22 cellular contexts compared by ENCODE assay signal in the genomic region with DNA sequence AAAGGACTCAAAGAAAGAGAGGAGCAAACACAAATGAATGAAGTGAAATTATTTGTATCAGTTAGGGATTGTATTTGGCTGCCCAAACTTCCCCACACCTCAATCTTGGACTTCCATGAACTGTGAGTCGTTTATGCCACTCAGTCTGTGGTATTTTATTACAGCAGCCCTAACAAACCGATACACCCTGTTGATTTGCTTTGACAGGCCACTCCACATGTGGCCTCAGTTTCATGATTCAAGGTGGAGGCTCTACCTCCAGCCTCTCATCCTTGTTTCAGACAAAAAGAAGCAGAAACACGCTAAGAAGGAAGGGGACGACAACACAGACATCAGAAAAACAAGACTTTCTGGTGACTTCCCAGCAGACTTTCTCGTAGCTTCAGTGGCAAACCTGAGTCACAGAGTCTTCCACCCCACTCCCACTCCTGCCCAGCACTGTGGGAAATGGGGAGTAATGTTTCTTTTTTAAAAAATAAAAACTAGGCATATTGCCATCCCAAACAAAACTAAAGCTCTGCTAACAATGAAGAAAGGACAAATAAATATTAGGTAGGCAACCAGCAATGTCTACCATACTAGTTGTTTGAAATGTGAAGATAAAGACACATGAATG. TPM values are rescaled to one million over a fixed set of nuclear protein-coding genes. Genes with fewer than 3 reads are reported as not detected.
A peak's percentile ranks its signal among the peaks of the same experiment; 100 is the strongest.
DNase-seq lines count a peak whose midpoint lies in the region; ATAC-seq, FAIRE-seq and TF ChIP-seq lines count a peak whose summit lies in the region.
"Had no signal": no experiment of that assay in that cellular context is flagged by ENCODE, and none has a peak within 500 bp of the region (broad histone marks: within the 10 kb centered on the region; RNA-seq: fewer than 3 reads in every experiment).

No MANE protein-coding gene starts in this region.

- H3K27me3 Mint-ChIP-seq in activated T-cell treated with anti-CD3 and anti-CD28 coated beads, Interleukin-2, amount 50 U/mL, for 24 hours = peaks cover 18% of the 10 kb centered on the region
- peaks cover 9% of the 10 kb centered on the region for H3K27me3 Mint-ChIP-seq in activated T-cell treated with anti-CD3 and anti-CD28 coated beads, Interleukin-2, amount 50 U/mL, for 4 hours (ENCODE audit: low read depth)
- H3K27me3 Mint-ChIP-seq in CD8-positive, alpha-beta memory T cell = peaks cover 2 to 8% of the 10 kb centered on the region in 2 donors

- 85% methylated on average over 5 of the region's 5 CpGs for WGBS in esophagus muscularis mucosa

- H3K27ac Mint-ChIP-seq in activated T-cell treated with anti-CD3 and anti-CD28 coated beads, Interleukin-2, amount 50 U/mL, for 24 hours = peak overlapping the region; percentile 45
- no peak overlapping the region for H3K27ac Mint-ChIP-seq in CD8-positive, alpha-beta memory T cell
- H3K27ac Mint-ChIP-seq: H9, HFFc6 had no signal

- CTCF ChIA-PET in CD8-positive, alpha-beta memory T cell (lab: Charles Lee) = no interaction called here

- intact Hi-C loops in esophagus muscularis mucosa (cut with DNase I) = no loop called here

- H3K9me3 Mint-ChIP-seq in activated T-cell treated with anti-CD3 and anti-CD28 coated beads, Interleukin-2, amount 50 U/mL, for 24 hours = no peaks in the 10 kb centered on the region
- no peaks in the 10 kb centered on the region for H3K9me3 Mint-ChIP-seq in activated T-cell treated with anti-CD3 and anti-CD28 coated beads, Interleukin-2, amount 50 U/mL, for 4 hours
- H3K9me3 Mint-ChIP-seq in CD8-positive, alpha-beta memory T cell = no peaks in the 10 kb centered on the region
- H3K9me3 Mint-ChIP-seq: H9, HFFc6 had no signal

- POLR2A ChIA-PET in CD8-positive, alpha-beta memory T cell (lab: Charles Lee) = no interaction called here

- peak; percentile 60 for FAIRE-seq in H54 (lab: Jason Lieb, UNC)
- FAIRE-seq: A549, GM19239, RCC 7860 had no signal

- no peaks in the 10 kb centered on the region for H3K79me2 ChIP-seq in ACC112 (ENCODE audit: control insufficient read depth, insufficient read depth, low read length, unreplicated experiment)

- H3K4me3 Mint-ChIP-seq in activated T-cell treated with anti-CD3 and anti-CD28 coated beads, Interleukin-2, amount 50 U/mL, for 24 hours = no peak overlapping the region
- no peak overlapping the region for H3K4me3 Mint-ChIP-seq in activated T-cell treated with anti-CD3 and anti-CD28 coated beads, Interleukin-2, amount 50 U/mL, for 4 hours
- no peak overlapping the region for H3K4me3 Mint-ChIP-seq in CD8-positive, alpha-beta memory T cell
- H3K4me3 Mint-ChIP-seq: H9, HFFc6 had no signal

- H3K4me3 ChIP-seq in ACC112 (ENCODE audit: low read depth, low read length) = no peak overlapping the region
- H3K4me3 ChIP-seq in fibroblast of pulmonary artery (replicated peaks; ENCODE audit: low read depth, low read length) = no peak overlapping the region
- H3K4me3 ChIP-seq in CD8-positive, alpha-beta memory T cell (ENCODE audit: low read length) = no peak overlapping the region
- no peak overlapping the region for H3K4me3 ChIP-seq in esophagus muscularis mucosa
- H3K4me3 ChIP-seq: A549 had no signal

- DNase-seq in activated T-cell treated with anti-CD3 and anti-CD28 coated beads, Interleukin-2, amount 50 U/mL, for 24 hours = no peak
- DNase-seq in activated T-cell treated with anti-CD3 and anti-CD28 coated beads, Interleukin-2, amount 50 U/mL, for 4 hours = no peak
- no peak for DNase-seq in H54 (ENCODE audit: insufficient read length, low spot score)
- peak; percentile 33 for DNase-seq in fibroblast of pulmonary artery (ENCODE audit: low read depth)
- no peak for DNase-seq in NCI-H1694 (lab: John Stamatoyannopoulos, UW)
- no peak for DNase-seq in CD8-positive, alpha-beta memory T cell
- DNase-seq in esophagus muscularis mucosa (ENCODE audit: extremely low spot score) = no peak
- DNase-seq: BE2C, EL, GF-D8, H9, HFFc6, Karpas-422, MV-4-11, NCI-H187, NCI-H446, NCI-H526, OCI-M1 had no signal

- no peaks in the 10 kb centered on the region for H3K9me3 ChIP-seq in CD8-positive, alpha-beta memory T cell (ENCODE audit: low read length)
- no peaks in the 10 kb centered on the region for H3K9me3 ChIP-seq in esophagus muscularis mucosa
- H3K9me3 ChIP-seq: A549, BE2C had no signal

- H3K27ac ChIP-seq in ACC112 (ENCODE audit: low read depth, low read length) (no peak overlapping the region), esophagus muscularis mucosa (replicated peaks in 1 of 4) (no peak overlapping the region)
- H3K27ac ChIP-seq in CD8-positive, alpha-beta memory T cell (ENCODE audit: low read depth, low read length) = no peak overlapping the region
- H3K27ac ChIP-seq: A549 had no signal

- TF ChIP-seq EP300 in esophagus muscularis mucosa (IDR thresholded peaks at IDR 0.05) = no peak

- H3K4me1 Mint-ChIP-seq in activated T-cell treated with anti-CD3 and anti-CD28 coated beads, Interleukin-2, amount 50 U/mL, for 24 hours (ENCODE audit: low read depth) = peaks cover 16% of the 10 kb centered on the region
- peaks cover 20% of the 10 kb centered on the region for H3K4me1 Mint-ChIP-seq in activated T-cell treated with anti-CD3 and anti-CD28 coated beads, Interleukin-2, amount 50 U/mL, for 4 hours (ENCODE audit: low read depth)
- peaks cover 13 to 21% (median 18%) of the 10 kb centered on the region in 3 donors for H3K4me1 Mint-ChIP-seq in CD8-positive, alpha-beta memory T cell

- H3K4me1 ChIP-seq in ACC112 (ENCODE audit: control insufficient read depth, insufficient read depth, low read length, unreplicated experiment) (no peaks in the 10 kb centered on the region), esophagus muscularis mucosa (peaks cover 10 to 28% (median 22%) of the 10 kb centered on the region in 4 donors)
- peaks cover 7% of the 10 kb centered on the region for H3K4me1 ChIP-seq in CD8-positive, alpha-beta memory T cell (ENCODE audit: insufficient read depth, low read length)
- H3K4me1 ChIP-seq: A549 had no signal

- H2AFZ ChIP-seq in ACC112 (ENCODE audit: low read length, unreplicated experiment) = peak overlapping the region; percentile 17

- ATAC-seq in activated T-cell treated with anti-CD3 and anti-CD28 coated beads, Interleukin-2, amount 50 U/mL, for 4 hours = no peak
- ATAC-seq: A549 had no signal

- no peaks in the 10 kb centered on the region for H3K36me3 ChIP-seq in ACC112 (ENCODE audit: insufficient read depth, low read length)
- H3K36me3 ChIP-seq in CD8-positive, alpha-beta memory T cell (ENCODE audit: insufficient read depth, low read length) = no peaks in the 10 kb centered on the region
- no peaks in the 10 kb centered on the region for H3K36me3 ChIP-seq in esophagus muscularis mucosa
- H3K36me3 ChIP-seq: BE2C had no signal

- no peak for TF ChIP-seq CTCF in fibroblast of pulmonary artery (IDR thresholded peaks at IDR 0.05; ENCODE audit: low read length, missing control alignments)
- no peak for TF ChIP-seq CTCF in esophagus muscularis mucosa (IDR thresholded peaks at IDR 0.05)

- TF ChIP-seq POLR2A in H54 (IDR thresholded peaks at IDR 0.05; ENCODE audit: low read depth, low read length) (no peak), esophagus muscularis mucosa (IDR thresholded peaks at IDR 0.05; ENCODE audit: low read depth) (no peak)

- no peaks in the 10 kb centered on the region for H3K36me3 Mint-ChIP-seq in activated T-cell treated with anti-CD3 and anti-CD28 coated beads, Interleukin-2, amount 50 U/mL, for 24 hours (ENCODE audit: low read depth)
- no peaks in the 10 kb centered on the region for H3K36me3 Mint-ChIP-seq in activated T-cell treated with anti-CD3 and anti-CD28 coated beads, Interleukin-2, amount 50 U/mL, for 4 hours (ENCODE audit: insufficient read depth)
- no peaks in the 10 kb centered on the region for H3K36me3 Mint-ChIP-seq in CD8-positive, alpha-beta memory T cell

- H3K27me3 ChIP-seq in ACC112 (ENCODE audit: insufficient read depth, low read length) (no peaks in the 10 kb centered on the region), esophagus muscularis mucosa (no peaks in the 10 kb centered on the region)
- H3K27me3 ChIP-seq in CD8-positive, alpha-beta memory T cell (ENCODE audit: insufficient read depth, low read length, poor library complexity, severe bottlenecking) = no peaks in the 10 kb centered on the region
- H3K27me3 ChIP-seq: BE2C had no signal

RNA-seq across cellular contexts. Expression of a gene that starts 52.2 kb away (rescaled TPM):
- under 1 TPM; 0.26 to 0.30 (median 0.30) TPM for total RNA-seq in activated T-cell treated with anti-CD3 and anti-CD28 coated beads, Interleukin-2, amount 50 U/mL, for 4 hours
- under 1 TPM; 0.83 to 0.89 TPM for total RNA-seq in CD8-positive, alpha-beta memory T cell
- not detected for polyA plus RNA-seq in CD8-positive, alpha-beta memory T cell
- 10 to 100 TPM; 47.8 to 73.9 (median 54.7) TPM for total RNA-seq in esophagus muscularis mucosa

Comparison
In these comparisons a context has a peak if more than half of its experiments do, and no peak if none do; other contexts are left out.
1. RNA of a gene that starts 52.2 kb away (total RNA-seq): 47.8 to 73.9 TPM in esophagus muscularis mucosa; 0.83 to 0.89 TPM in CD8-positive, alpha-beta memory T cell and 0.26 to 0.30 TPM in activated T-cell treated with anti-CD3 and anti-CD28 coated beads, Interleukin-2, amount 50 U/mL, for 4 hours; every median in the first group is over 10 times any median in the second.